8 cellular contexts compared by ENCODE assay signal in genomic region chr7:101362334-101363195, GRCh38. TPM values are rescaled to one million over a fixed set of nuclear protein-coding genes. Genes with fewer than 3 reads are reported as not detected.
DNase-seq lines count a peak whose midpoint lies in the region; ATAC-seq and TF ChIP-seq lines count a peak whose summit lies in the region.

Gene COL26A1, plus strand, starts transcription at chr7:101362875. Its CDS starts 158 bp downstream, at chr7:101363033.

- H3K4me3 Mint-ChIP-seq in Calu3 (ENCODE audit: low read depth, unreplicated experiment): peak within 1 kb of the TSS; percentile 41

- CTCF ChIA-PET in Calu3 (lab: Charles Lee): interaction anchor here (0.6 to 0.7 kb wide), 5 partner anchors 11 to 258 kb away, joined by 3 to 9 read pairs (median 5); no protein-coding TSS in a partner anchor

- peaks cover 2% of the 10 kb centered on the region for H3K9me3 Mint-ChIP-seq in Calu3 (ENCODE audit: low read depth, unreplicated experiment)

- H3K27me3 Mint-ChIP-seq in Calu3 (ENCODE audit: unreplicated experiment): peaks cover 15% of the 10 kb centered on the region

- H3K36me3 Mint-ChIP-seq in Calu3 (ENCODE audit: insufficient read depth, unreplicated experiment): no peaks in the 10 kb centered on the region

- TF ChIP-seq CTCF in Calu3 (IDR thresholded peaks at IDR 0.05; ENCODE audit: unreplicated experiment): no peak

- BruUV-seq in Calu3 (replicated peaks; lab: Mats Ljungman, UMichigan): no TSS peak

- DNase-seq in Calu3: peak; percentile 20
- peak; percentile 63 for DNase-seq in NCI-H146 (lab: John Stamatoyannopoulos, UW)
- DNase-seq in cerebellar cortex (ENCODE audit: low spot score): peak; percentile 51
- DNase-seq in left lobe of liver (ENCODE audit: low spot score): peak; percentile 66
- DNase-seq in stimulated activated naive CD8-positive, alpha-beta T cell treated with anti-CD3 and anti-CD28 coated beads, Interleukin-15, Interleukin-2, amounts not matched to agents 100 U/mL and 50 U/mL, for 24 hours: peak; percentile 10
- DNase-seq in medulla oblongata (ENCODE audit: extremely low spot score): no peak
- no peak for DNase-seq in NCI-H187 (lab: John Stamatoyannopoulos, UW)

- no peak within 1 kb of the TSS for H3K27ac Mint-ChIP-seq in Calu3 (ENCODE audit: unreplicated experiment)

- H3K4me1 Mint-ChIP-seq in Calu3 (ENCODE audit: low read depth, unreplicated experiment): no peaks in the 10 kb centered on the region

- intact Hi-C loops in Calu3 (cut with micrococcal nuclease; ENCODE audit: unreplicated experiment): no loop called here

- peak; percentile 66 for ATAC-seq in left lobe of liver
- peak; percentile 8 for ATAC-seq in stimulated activated naive CD8-positive, alpha-beta T cell treated with anti-CD3 and anti-CD28 coated beads, Interleukin-15, Interleukin-2, amounts not matched to agents 100 U/mL and 50 U/mL, for 24 hours
- no peak for ATAC-seq in HG03460 (IDR thresholded peaks at IDR 0.05; ENCODE audit: unreplicated experiment)

RNA-seq across cellular contexts. Expression of gene COL26A1, which starts in this region (rescaled TPM):
- total RNA-seq in Calu3 (2022) (not detected in 2 replicates), left lobe of liver (6.7 TPM)

Comparison
In these comparisons a context has a peak if more than half of its experiments do, and no peak if none do; other contexts are left out.
1. Peak in DNase-seq in Calu3; RNA of the gene not detected or under 1 TPM.
2. DNase-seq: peak in NCI-H146 (single experiment), cerebellar cortex (single experiment), left lobe of liver (single experiment) and stimulated activated naive CD8-positive, alpha-beta T cell treated with anti-CD3 and anti-CD28 coated beads, Interleukin-15, Interleukin-2, amounts not matched to agents 100 U/mL and 50 U/mL, for 24 hours (single experiment); none in medulla oblongata (single experiment) and NCI-H187 (0 of 2).